1 cellular context compared by ENCODE assay signal in genomic region chr11:83508804-83509203, GRCh38.
TF ChIP-seq lines count a peak whose summit lies in the region.

No MANE protein-coding gene starts in this region.

TF ChIP-seq in HepG2, 621 proteins besides CTCF, POLR2A, EP300 and RAD21 (continued from another document):
- TF ChIP-seq ZNF503 (CRISPR knock-in tag; IDR thresholded peaks at IDR 0.05) (no peak), ZXDC (CRISPR knock-in tag; IDR thresholded peaks at IDR 0.05) (no peak), CHD4 (IDR thresholded peaks at IDR 0.05; ENCODE audit: borderline replicate concordance, low read length) (no peak), TFE3 (CRISPR knock-in tag; IDR thresholded peaks at IDR 0.05) (0 out of 2 replicates have a peak, but pooled peaks have one; percentile 48), NFE2 (CRISPR knock-in tag; IDR thresholded peaks at IDR 0.05) (no peak), AKNA (CRISPR knock-in tag; IDR thresholded peaks at IDR 0.05; ENCODE audit: borderline replicate concordance) (no peak), ZNF746 (CRISPR knock-in tag; IDR thresholded peaks at IDR 0.05) (no peak), ARNTL (CRISPR knock-in tag; IDR thresholded peaks at IDR 0.05) (0 out of 2 replicates have a peak, but pooled peaks have one; percentile 23), TBX2 (CRISPR knock-in tag; IDR thresholded peaks at IDR 0.05; ENCODE audit: borderline replicate concordance) (no peak; the same call in 1 of the 2 replicates), SP4 (CRISPR knock-in tag; IDR thresholded peaks at IDR 0.05) (no peak), ZBTB20 (CRISPR knock-in tag; IDR thresholded peaks at IDR 0.05; ENCODE audit: borderline replicate concordance, low read depth) (no peak), PCBP1 (IDR thresholded peaks at IDR 0.05; ENCODE audit: borderline replicate concordance, low read depth, low read length) (no peak), ZMYM4 (CRISPR knock-in tag; IDR thresholded peaks at IDR 0.05) (peak; percentile 64), PAXIP1 (CRISPR knock-in tag; conservative IDR thresholded peaks at IDR 0.05) (peak; percentile 44; the same call in 1 of the 2 replicates), SOX6 (IDR thresholded peaks at IDR 0.05) (no peak), SOX6 (CRISPR knock-in tag; IDR thresholded peaks at IDR 0.05) (peak; percentile 84), REPIN1 (CRISPR knock-in tag; IDR thresholded peaks at IDR 0.05; ENCODE audit: borderline replicate concordance, low read depth) (0 out of 2 replicates have a peak, but pooled peaks have one; percentile 33), ZEB1 (IDR thresholded peaks at IDR 0.05; ENCODE audit: insufficient replicate concordance, low read depth) (no peak), ONECUT2 (CRISPR knock-in tag; IDR thresholded peaks at IDR 0.05) (no peak), ELK4 (CRISPR knock-in tag; IDR thresholded peaks at IDR 0.05; ENCODE audit: borderline replicate concordance) (no peak), HDAC2 (CRISPR knock-in tag; IDR thresholded peaks at IDR 0.05) (peak; percentile 26; the same call in 1 of the 2 replicates), ZNF749 (CRISPR knock-in tag; IDR thresholded peaks at IDR 0.05; ENCODE audit: borderline replicate concordance) (no peak), PHF20 (CRISPR knock-in tag; IDR thresholded peaks at IDR 0.05) (0 out of 2 replicates have a peak, but pooled peaks have one; percentile 9), ZNF253 (CRISPR knock-in tag; IDR thresholded peaks at IDR 0.05; ENCODE audit: borderline replicate concordance) (no peak), KLF16 (CRISPR knock-in tag; IDR thresholded peaks at IDR 0.05) (no peak), MED1 (CRISPR knock-in tag; IDR thresholded peaks at IDR 0.05) (0 out of 2 replicates have a peak, but pooled peaks have one; percentile 36), ZBTB37 (CRISPR knock-in tag; IDR thresholded peaks at IDR 0.05) (no peak), CEBPB (IDR thresholded peaks at IDR 0.05; ENCODE audit: borderline replicate concordance, low read depth, low read length) (peak; percentile 66; the same call in 1 of the 2 replicates), RFX1 (IDR thresholded peaks at IDR 0.05) (no peak), THYN1 (CRISPR knock-in tag; IDR thresholded peaks at IDR 0.05; ENCODE audit: borderline replicate concordance, low read depth) (no peak)
